In the genomic region with DNA sequence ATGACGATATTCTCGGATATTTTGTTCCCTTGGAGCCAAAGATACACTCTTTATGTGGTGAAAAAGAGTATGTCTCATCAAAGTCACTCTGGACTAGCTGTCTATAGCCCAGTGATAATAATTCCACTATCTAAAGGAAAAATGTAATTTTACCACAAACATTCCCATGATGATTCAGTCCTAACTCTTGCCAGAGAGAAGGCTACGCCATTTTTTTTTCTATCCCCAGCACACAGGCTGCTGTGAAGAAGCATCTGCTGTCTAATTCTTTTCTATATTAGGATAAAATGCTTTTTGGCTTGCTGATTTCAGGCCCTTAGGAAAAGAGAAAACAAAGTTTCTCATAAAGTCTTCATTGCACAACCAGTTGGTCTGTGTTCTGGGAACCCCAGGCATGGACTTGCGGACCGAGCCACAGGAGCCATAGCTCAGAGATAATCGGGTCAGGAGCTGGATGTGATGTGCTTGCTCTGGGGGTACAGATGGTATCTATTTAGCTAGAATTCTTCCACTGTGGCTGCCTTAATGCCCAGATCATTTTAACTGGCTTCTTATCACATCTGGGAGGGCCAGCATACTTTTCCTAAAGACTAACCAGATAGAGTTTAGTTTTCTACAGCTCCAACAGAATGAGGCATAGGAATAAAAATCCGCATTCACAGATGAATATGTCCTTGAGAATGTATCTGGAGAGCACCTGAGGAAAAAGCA, we compare ENCODE assay signal across 15 cellular contexts.
DNase-seq lines count a peak whose midpoint lies in the region; ATAC-seq and TF ChIP-seq lines count a peak whose summit lies in the region.
"Had no signal": no experiment of that assay in that cellular context is flagged by ENCODE, and none has a peak within 500 bp of the region (broad histone marks: within the 10 kb centered on the region; RNA-seq: fewer than 3 reads in every experiment).

No MANE protein-coding gene starts in this region.

- DNase-seq in AG09319 (ENCODE audit: extremely low read depth, low read depth) (peak; percentile 1), foreskin melanocyte (peak; percentile 42), psoas muscle (no peak), cortex of kidney (lab: John Stamatoyannopoulos, UW) (no peak), epidermal melanocyte (ENCODE audit: insufficient read length, low spot score) (no peak)
- DNase-seq in activated CD4-positive, alpha-beta memory T cell treated with anti-CD3 and anti-CD28 coated beads, Interleukin-2, amount 10 ng/mL, durations not matched to agents 7 days and 5 days, result no peak
- no peak for DNase-seq in activated T-helper 1 cell treated with anti-CD3 and anti-CD28 coated beads, Interleukin-12 subunit alpha, Interleukin-12 subunit beta, Interleukin-2, Interleukin-4 antibody, amounts not matched to agents 30 ng/mL and 10 ng/mL and 1 ng/mL, durations not matched to agents 14 hours and 24 hours and 36 hours (ENCODE audit: low spot score)
- DNase-seq: activated CD8-positive, alpha-beta T cell treated with anti-CD3 and anti-CD28 coated beads, Interleukin-2, amount 10 ng/mL, durations not matched to agents 7 days and 5 days; DMS 273 treated with DMSO at 0.1 percent for 48 hours; kidney; naive thymus-derived CD4-positive, alpha-beta T cell; NCI-H510A treated with DMSO at 0.1 percent for 48 hours; RPMI8226; T-helper 9 cell had no signal

- no peaks in the 10 kb centered on the region for H3K36me3 ChIP-seq in psoas muscle (ENCODE audit: insufficient read depth in 1 of 2, low read depth in 1 of 2)

- no peak for ATAC-seq in psoas muscle
- ATAC-seq: activated CD8-positive, alpha-beta T cell treated with anti-CD3 and anti-CD28 coated beads, Interleukin-2, amount 10 ng/mL, durations not matched to agents 7 days and 5 days; naive thymus-derived CD4-positive, alpha-beta T cell had no signal

- TF ChIP-seq CTCF in AG09319 (IDR thresholded peaks at IDR 0.05; ENCODE audit: low read depth, low read length) (no peak), psoas muscle (IDR thresholded peaks at IDR 0.05) (no peak)

- H3K36me3 Mint-ChIP-seq in activated CD4-positive, alpha-beta memory T cell treated with anti-CD3 and anti-CD28 coated beads, Interleukin-2, amount 10 ng/mL, durations not matched to agents 7 days and 5 days (ENCODE audit: low read depth), result no peaks in the 10 kb centered on the region
- no peaks in the 10 kb centered on the region for H3K36me3 Mint-ChIP-seq in activated T-helper 1 cell treated with anti-CD3 and anti-CD28 coated beads, Interleukin-12 subunit alpha, Interleukin-12 subunit beta, Interleukin-2, Interleukin-4 antibody, amounts not matched to agents 30 ng/mL and 10 ng/mL and 1 ng/mL, durations not matched to agents 14 hours and 24 hours and 36 hours (ENCODE audit: low read depth)
- H3K36me3 Mint-ChIP-seq: naive thymus-derived CD4-positive, alpha-beta T cell had no signal

- no peaks in the 10 kb centered on the region for H3K4me1 ChIP-seq in psoas muscle

- H3K27me3 Mint-ChIP-seq in activated CD4-positive, alpha-beta memory T cell treated with anti-CD3 and anti-CD28 coated beads, Interleukin-2, amount 10 ng/mL, durations not matched to agents 7 days and 5 days, result no peaks in the 10 kb centered on the region
- no peaks in the 10 kb centered on the region for H3K27me3 Mint-ChIP-seq in activated T-helper 1 cell treated with anti-CD3 and anti-CD28 coated beads, Interleukin-12 subunit alpha, Interleukin-12 subunit beta, Interleukin-2, Interleukin-4 antibody, amounts not matched to agents 30 ng/mL and 10 ng/mL and 1 ng/mL, durations not matched to agents 14 hours and 24 hours and 36 hours (ENCODE audit: insufficient read depth)
- H3K27me3 Mint-ChIP-seq: naive thymus-derived CD4-positive, alpha-beta T cell had no signal

- POLR2A ChIA-PET in activated CD4-positive, alpha-beta memory T cell treated with anti-CD3 and anti-CD28 coated beads, Interleukin-2, amount 10 ng/mL, durations not matched to agents 7 days and 5 days (lab: Charles Lee), result no interaction called here

- CTCF ChIA-PET in activated CD4-positive, alpha-beta memory T cell treated with anti-CD3 and anti-CD28 coated beads, Interleukin-2, amount 10 ng/mL, durations not matched to agents 7 days and 5 days (lab: Charles Lee), result no interaction called here

- intact Hi-C loops in psoas muscle (cut with DNase I), result loop anchor here in 1 of 2 donors (5.0 kb wide), 1 partner anchor 799 kb away; no protein-coding TSS in a partner anchor
- intact Hi-C loops in activated T-helper 1 cell treated with anti-CD3 and anti-CD28 coated beads, Interleukin-12 subunit alpha, Interleukin-12 subunit beta, Interleukin-2, Interleukin-4 antibody, amounts not matched to agents 30 ng/mL and 10 ng/mL and 1 ng/mL, durations not matched to agents 14 hours and 24 hours and 36 hours (cut with micrococcal nuclease), result no loop called here

- no peaks in the 10 kb centered on the region for H3K27me3 ChIP-seq in psoas muscle (ENCODE audit: insufficient read depth in 3 of 3, low read length in 2 of 3)

- no peaks in the 10 kb centered on the region for H3K9me3 ChIP-seq in psoas muscle

- no peak overlapping the region for H3K4me3 ChIP-seq in psoas muscle

- H3K27ac ChIP-seq in angular gyrus (ENCODE audit: low read depth, low read length) (peak overlapping the region; percentile 40), psoas muscle (peak overlapping the region; percentile 23)

- no peaks in the 10 kb centered on the region for H3K4me1 Mint-ChIP-seq in activated CD4-positive, alpha-beta memory T cell treated with anti-CD3 and anti-CD28 coated beads, Interleukin-2, amount 10 ng/mL, durations not matched to agents 7 days and 5 days
- H3K4me1 Mint-ChIP-seq in activated T-helper 1 cell treated with anti-CD3 and anti-CD28 coated beads, Interleukin-12 subunit alpha, Interleukin-12 subunit beta, Interleukin-2, Interleukin-4 antibody, amounts not matched to agents 30 ng/mL and 10 ng/mL and 1 ng/mL, durations not matched to agents 14 hours and 24 hours and 36 hours (ENCODE audit: low read depth), result no peaks in the 10 kb centered on the region
- H3K4me1 Mint-ChIP-seq: naive thymus-derived CD4-positive, alpha-beta T cell had no signal

- H3K4me3 Mint-ChIP-seq in activated CD4-positive, alpha-beta memory T cell treated with anti-CD3 and anti-CD28 coated beads, Interleukin-2, amount 10 ng/mL, durations not matched to agents 7 days and 5 days, result no peak overlapping the region
- no peak overlapping the region for H3K4me3 Mint-ChIP-seq in activated T-helper 1 cell treated with anti-CD3 and anti-CD28 coated beads, Interleukin-12 subunit alpha, Interleukin-12 subunit beta, Interleukin-2, Interleukin-4 antibody, amounts not matched to agents 30 ng/mL and 10 ng/mL and 1 ng/mL, durations not matched to agents 14 hours and 24 hours and 36 hours
- H3K4me3 Mint-ChIP-seq: activated CD8-positive, alpha-beta T cell treated with anti-CD3 and anti-CD28 coated beads, Interleukin-2, amount 10 ng/mL, durations not matched to agents 7 days and 5 days; naive thymus-derived CD4-positive, alpha-beta T cell had no signal

- H3K27ac Mint-ChIP-seq in activated CD4-positive, alpha-beta memory T cell treated with anti-CD3 and anti-CD28 coated beads, Interleukin-2, amount 10 ng/mL, durations not matched to agents 7 days and 5 days, result no peak overlapping the region
- H3K27ac Mint-ChIP-seq in activated T-helper 1 cell treated with anti-CD3 and anti-CD28 coated beads, Interleukin-12 subunit alpha, Interleukin-12 subunit beta, Interleukin-2, Interleukin-4 antibody, amounts not matched to agents 30 ng/mL and 10 ng/mL and 1 ng/mL, durations not matched to agents 14 hours and 24 hours and 36 hours, result no peak overlapping the region
- H3K27ac Mint-ChIP-seq: activated CD8-positive, alpha-beta T cell treated with anti-CD3 and anti-CD28 coated beads, Interleukin-2, amount 10 ng/mL, durations not matched to agents 7 days and 5 days; naive thymus-derived CD4-positive, alpha-beta T cell had no signal

- WGBS in psoas muscle, 3 donors, result 43 to 58% (median 45%) methylated on average over 7 of the region's 7 CpGs

- H3K9me3 Mint-ChIP-seq in activated CD4-positive, alpha-beta memory T cell treated with anti-CD3 and anti-CD28 coated beads, Interleukin-2, amount 10 ng/mL, durations not matched to agents 7 days and 5 days, result no peaks in the 10 kb centered on the region
- H3K9me3 Mint-ChIP-seq in activated T-helper 1 cell treated with anti-CD3 and anti-CD28 coated beads, Interleukin-12 subunit alpha, Interleukin-12 subunit beta, Interleukin-2, Interleukin-4 antibody, amounts not matched to agents 30 ng/mL and 10 ng/mL and 1 ng/mL, durations not matched to agents 14 hours and 24 hours and 36 hours, result peaks cover 14% of the 10 kb centered on the region

Comparison
In these comparisons a context has a peak if more than half of its experiments do, and no peak if none do; other contexts are left out.
1. DNase-seq: peak in AG09319 (single experiment) and foreskin melanocyte (single experiment); none in psoas muscle (0 of 2), activated CD4-positive, alpha-beta memory T cell treated with anti-CD3 and anti-CD28 coated beads, Interleukin-2, amount 10 ng/mL, durations not matched to agents 7 days and 5 days (single experiment), activated T-helper 1 cell treated with anti-CD3 and anti-CD28 coated beads, Interleukin-12 subunit alpha, Interleukin-12 subunit beta, Interleukin-2, Interleukin-4 antibody, amounts not matched to agents 30 ng/mL and 10 ng/mL and 1 ng/mL, durations not matched to agents 14 hours and 24 hours and 36 hours (single experiment), cortex of kidney (single experiment) and epidermal melanocyte (single experiment).